8 cellular contexts compared by ENCODE assay signal in the genomic region with DNA sequence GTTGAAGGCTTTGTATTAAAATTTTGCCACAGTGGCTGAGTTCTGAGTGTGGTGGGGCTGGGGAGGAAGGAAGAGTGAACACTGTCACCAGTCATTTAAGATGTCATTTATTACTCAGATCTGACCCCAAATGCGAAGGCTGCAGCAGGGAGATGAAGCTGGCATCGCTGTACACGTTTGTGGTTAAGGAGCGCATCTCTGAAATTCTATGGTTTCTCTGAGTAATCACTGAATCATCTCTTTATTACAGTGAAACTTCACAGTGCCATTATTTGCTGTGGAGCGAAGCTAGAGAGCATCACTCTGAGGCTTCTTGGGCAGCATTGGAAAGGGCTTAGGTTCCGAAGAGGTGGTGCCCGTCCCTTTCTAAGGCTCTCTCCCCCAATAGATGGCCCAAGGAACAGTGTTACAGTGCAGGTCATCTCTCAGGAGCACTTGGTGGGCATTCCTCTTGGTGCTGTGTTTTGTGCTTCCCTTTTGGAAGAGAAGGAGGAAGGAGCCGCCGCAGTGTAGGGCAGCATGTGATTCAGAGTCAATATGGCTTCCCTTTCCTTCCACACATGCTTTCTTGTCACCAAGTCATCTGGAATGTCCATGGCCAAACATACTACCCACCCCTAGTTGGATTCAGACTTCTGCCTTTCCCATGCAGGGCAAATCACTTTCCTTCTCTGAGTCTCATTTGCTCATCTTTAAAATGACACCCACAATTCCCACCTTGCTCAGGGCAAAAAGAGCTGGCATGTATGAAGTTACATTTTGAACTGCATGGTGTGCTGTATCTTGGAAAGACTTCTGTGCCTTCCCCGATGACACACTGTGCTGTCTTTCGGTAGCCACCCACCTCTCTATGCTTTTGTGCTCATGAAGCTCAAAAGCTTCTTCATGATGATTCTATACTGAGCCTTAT. TPM values are rescaled to one million over a fixed set of nuclear protein-coding genes. Genes with fewer than 3 reads are reported as not detected.
DNase-seq lines count a peak whose midpoint lies in the region; ATAC-seq and TF ChIP-seq lines count a peak whose summit lies in the region.

No MANE protein-coding gene starts in this region.

- no peaks in the 10 kb centered on the region for H3K27me3 ChIP-seq in CD4-positive, alpha-beta T cell (ENCODE audit: control insufficient read depth, insufficient read depth, low read length)
- H3K27me3 ChIP-seq in aorta (ENCODE audit: control insufficient read depth in 1 of 2, insufficient read depth in 2 of 2, low read length in 1 of 2) = no peaks in the 10 kb centered on the region
- no peaks in the 10 kb centered on the region for H3K27me3 ChIP-seq in prostate gland (replicated peaks; ENCODE audit: insufficient read depth)

- no peaks in the 10 kb centered on the region for H3K9me3 Mint-ChIP-seq in CD4-positive, alpha-beta T cell
- peaks cover 4% of the 10 kb centered on the region for H3K9me3 Mint-ChIP-seq in activated naive CD4-positive, alpha-beta T cell treated with anti-CD3 and anti-CD28 coated beads for 36 hours
- H3K9me3 Mint-ChIP-seq in natural killer cell = no peaks in the 10 kb centered on the region

- no peaks in the 10 kb centered on the region for H3K9me3 ChIP-seq in CD4-positive, alpha-beta T cell (ENCODE audit: control insufficient read depth, low read length)
- no peaks in the 10 kb centered on the region for H3K9me3 ChIP-seq in aorta (ENCODE audit: control insufficient read depth, low read length)
- H3K9me3 ChIP-seq in prostate gland = no peaks in the 10 kb centered on the region

- DNase-seq in CD4-positive, alpha-beta T cell = peak; percentile 17 to 58 (median 50)
- DNase-seq in HFF-Myc (ENCODE audit: extremely low read depth, low read depth) (peak; percentile 76), RPMI8226 (peak; percentile 3), natural killer cell (no peak), aorta (no peak), prostate gland (ENCODE audit: low spot score) (no peak), NCI-H774 (lab: John Stamatoyannopoulos, UW) (no peak)
- peak; percentile 89 for DNase-seq in activated naive CD4-positive, alpha-beta T cell treated with anti-CD3 and anti-CD28 coated beads for 36 hours

- intact Hi-C loops in CD4-positive, alpha-beta T cell (cut with DNase I, micrococcal nuclease) = loop anchor here in 1 of 2 experiments (2.0 kb wide), 1 partner anchor 38 kb away; no protein-coding TSS in a partner anchor
- intact Hi-C loops in activated naive CD4-positive, alpha-beta T cell treated with anti-CD3 and anti-CD28 coated beads for 36 hours (cut with micrococcal nuclease) = loop anchor here (1.0 to 5.0 kb wide), 12 partner anchors 28 to 315 kb away; a partner anchor contains a TSS
- intact Hi-C loops in natural killer cell (cut with micrococcal nuclease) (no loop called here), aorta (cut with DNase I) (no loop called here), prostate gland (cut with DNase I) (no loop called here)

- H3K4me1 ChIP-seq in aorta (ENCODE audit: control insufficient read depth in 1 of 2, insufficient read depth in 2 of 2, low read length in 2 of 2) = no peaks in the 10 kb centered on the region
- no peaks in the 10 kb centered on the region for H3K4me1 ChIP-seq in prostate gland (replicated peaks)

- H3K27ac Mint-ChIP-seq in CD4-positive, alpha-beta T cell = peak overlapping the region; percentile 64
- peak overlapping the region; percentile 94 for H3K27ac Mint-ChIP-seq in activated naive CD4-positive, alpha-beta T cell treated with anti-CD3 and anti-CD28 coated beads for 36 hours
- H3K27ac Mint-ChIP-seq in natural killer cell = no peak overlapping the region

- TF ChIP-seq POLR2A in prostate gland (IDR thresholded peaks at IDR 0.05) = no peak

- ATAC-seq in CD4-positive, alpha-beta T cell (ENCODE audit: poor library complexity) = peak; percentile 89
- ATAC-seq in natural killer cell = peak in 2 of 3 donors; percentile 47 to 50
- no peak for ATAC-seq in aorta (ENCODE audit: low FRiP score)

- TF ChIP-seq CTCF in CD4-positive, alpha-beta T cell (IDR thresholded peaks at IDR 0.05) = no peak
- TF ChIP-seq CTCF in HFF-Myc (IDR thresholded peaks at IDR 0.05; ENCODE audit: low read depth, low read length, missing control alignments) (no peak), natural killer cell (IDR thresholded peaks at IDR 0.05) (no peak), prostate gland (IDR thresholded peaks at IDR 0.05) (no peak)

- peak overlapping the region; percentile 30 for H3K4me3 Mint-ChIP-seq in CD4-positive, alpha-beta T cell
- H3K4me3 Mint-ChIP-seq in activated naive CD4-positive, alpha-beta T cell treated with anti-CD3 and anti-CD28 coated beads for 36 hours = peak overlapping the region; percentile 8
- H3K4me3 Mint-ChIP-seq in natural killer cell = no peak overlapping the region

- CTCF ChIA-PET in CD4-positive, alpha-beta T cell (lab: Charles Lee) = interaction anchor here (1.3 to 1.7 kb wide), 3 partner anchors 10 to 286 kb away, joined by 3 to 7 read pairs (median 5); a partner anchor contains a TSS
- CTCF ChIA-PET in activated naive CD4-positive, alpha-beta T cell treated with anti-CD3 and anti-CD28 coated beads for 36 hours (lab: Charles Lee) = interaction anchor here (0.6 to 5.4 kb wide), 16 partner anchors 10 to 323 kb away, joined by 3 to 36 read pairs (median 3); a partner anchor contains a TSS

- H3K27me3 Mint-ChIP-seq in CD4-positive, alpha-beta T cell = no peaks in the 10 kb centered on the region
- no peaks in the 10 kb centered on the region for H3K27me3 Mint-ChIP-seq in activated naive CD4-positive, alpha-beta T cell treated with anti-CD3 and anti-CD28 coated beads for 36 hours (ENCODE audit: low read depth)
- peaks cover 5 to 15% of the 10 kb centered on the region in 2 donors for H3K27me3 Mint-ChIP-seq in natural killer cell (ENCODE audit: low read depth in 2 of 2)

- 87 to 88% methylated on average over 11 of the region's 11 CpGs for WGBS in aorta, 2 donors
- 84% methylated on average over 11 of the region's 11 CpGs for WGBS in prostate gland

- H3K36me3 Mint-ChIP-seq in CD4-positive, alpha-beta T cell (ENCODE audit: low read depth) = no peaks in the 10 kb centered on the region
- no peaks in the 10 kb centered on the region for H3K36me3 Mint-ChIP-seq in activated naive CD4-positive, alpha-beta T cell treated with anti-CD3 and anti-CD28 coated beads for 36 hours (ENCODE audit: low read depth)
- H3K36me3 Mint-ChIP-seq in natural killer cell = no peaks in the 10 kb centered on the region

- H3K4me3 ChIP-seq in HFF-Myc (replicated peaks; ENCODE audit: low read depth, low read length) (no peak overlapping the region), aorta (ENCODE audit: low read length in 2 of 2) (no peak overlapping the region), prostate gland (no peak overlapping the region)

- POLR2A ChIA-PET in CD4-positive, alpha-beta T cell (lab: Charles Lee) = interaction anchor here (0.7 to 1.6 kb wide), 3 partner anchors 15 to 506 kb away, joined by 3 to 5 read pairs (median 3); a partner anchor contains a TSS

- H3K36me3 ChIP-seq in aorta (ENCODE audit: control insufficient read depth in 1 of 2, insufficient read depth in 2 of 2, low read length in 1 of 2) (no peaks in the 10 kb centered on the region), prostate gland (no peaks in the 10 kb centered on the region)

- H3K27ac ChIP-seq in CD4-positive, alpha-beta T cell (ENCODE audit: low read depth, low read length) = no peak overlapping the region
- H3K27ac ChIP-seq in aorta (ENCODE audit: low read depth in 1 of 2, low read length in 2 of 2) = no peak overlapping the region
- H3K27ac ChIP-seq in prostate gland = no peak overlapping the region

- H3K4me1 Mint-ChIP-seq in CD4-positive, alpha-beta T cell (ENCODE audit: low read depth) = peaks cover 14% of the 10 kb centered on the region
- H3K4me1 Mint-ChIP-seq in activated naive CD4-positive, alpha-beta T cell treated with anti-CD3 and anti-CD28 coated beads for 36 hours (ENCODE audit: low read depth) = peaks cover 82% of the 10 kb centered on the region
- H3K4me1 Mint-ChIP-seq in natural killer cell = no peaks in the 10 kb centered on the region

RNA-seq across cellular contexts. Expression of a gene that starts 9.3 kb away (rescaled TPM):
- total RNA-seq in CD4-positive, alpha-beta T cell = not detected
- total RNA-seq in activated naive CD4-positive, alpha-beta T cell treated with anti-CD3 and anti-CD28 coated beads for 36 hours = not detected
- total RNA-seq in natural killer cell (not detected), aorta (not detected), prostate gland (not detected)
- polyA plus RNA-seq in aorta = not detected

RNA-seq across cellular contexts. Expression of a gene that starts 33.7 kb away (rescaled TPM):
- total RNA-seq in CD4-positive, alpha-beta T cell = not detected
- total RNA-seq in activated naive CD4-positive, alpha-beta T cell treated with anti-CD3 and anti-CD28 coated beads for 36 hours = not detected
- total RNA-seq in natural killer cell (not detected), aorta (not detected), prostate gland (not detected)
- polyA plus RNA-seq in aorta = not detected

Comparison
In these comparisons a context has a peak if more than half of its experiments do, and no peak if none do; other contexts are left out.
1. DNase-seq: peak in CD4-positive, alpha-beta T cell (10 of 10), HFF-Myc (single experiment), RPMI8226 (single experiment) and activated naive CD4-positive, alpha-beta T cell treated with anti-CD3 and anti-CD28 coated beads for 36 hours (single experiment); none in natural killer cell (single experiment), aorta (0 of 2), prostate gland (single experiment) and NCI-H774 (single experiment).
2. H3K27ac Mint-ChIP-seq: peak in CD4-positive, alpha-beta T cell (single experiment) and activated naive CD4-positive, alpha-beta T cell treated with anti-CD3 and anti-CD28 coated beads for 36 hours (single experiment); none in natural killer cell (0 of 2).